In genomic region chr12:133080619-133081407, GRCh38 we compare ENCODE assay signal across 8 cellular contexts. TPM values are rescaled to one million over a fixed set of nuclear protein-coding genes. Genes with fewer than 3 reads are reported as not detected.
DNase-seq lines count a peak whose midpoint lies in the region; ATAC-seq, FAIRE-seq and TF ChIP-seq lines count a peak whose summit lies in the region.

ZNF140 (plus strand) TSS chr12:133080923; CDS start chr12:133081321, 398 bp downstream.

- H3K79me2 ChIP-seq in OCI-LY7 (ENCODE audit: insufficient read depth, low read depth, low read length), result peaks cover 9% of the 10 kb centered on the region; the same call in 1 of the 2 replicates

- CTCF ChIA-PET in OCI-LY7 (lab: Charles Lee; ENCODE audit: unreplicated experiment), result interaction anchor here (0.6 kb wide), 1 partner anchor 481 kb away, joined by 4 read pairs; no protein-coding TSS in a partner anchor

- H3K9me3 ChIP-seq in OCI-LY7 (ENCODE audit: low read length) (peaks cover 65% of the 10 kb centered on the region), esophagus squamous epithelium (peaks cover 5 to 78% (median 72%) of the 10 kb centered on the region in 3 donors)

- TF ChIP-seq POLR2A in esophagus squamous epithelium (IDR thresholded peaks at IDR 0.05), result peak in 3 of 4 donors; percentile 13 to 60 (median 49)

- H4K20me1 ChIP-seq in OCI-LY7 (ENCODE audit: insufficient read depth, low read length), result no peaks in the 10 kb centered on the region

- BruUV-seq in OCI-LY7 (replicated peaks; lab: Mats Ljungman, UMichigan), result no TSS peak

- H3K4me2 ChIP-seq in OCI-LY7 (ENCODE audit: low read length), result peak within 1 kb of the TSS; percentile 90

- peaks cover 15% of the 10 kb centered on the region for H3K4me1 ChIP-seq in OCI-LY7 (ENCODE audit: insufficient read depth, low read length, poor library complexity, severe bottlenecking)
- peaks cover 4 to 14% (median 6%) of the 10 kb centered on the region in 3 donors for H3K4me1 ChIP-seq in esophagus squamous epithelium

- H2AFZ ChIP-seq in OCI-LY7 (ENCODE audit: low read length), result peak within 1 kb of the TSS; percentile 100

- peaks cover 43% of the 10 kb centered on the region for H3K36me3 ChIP-seq in OCI-LY7 (ENCODE audit: insufficient read depth, low read length)
- peaks cover 17 to 43% (median 18%) of the 10 kb centered on the region in 3 donors for H3K36me3 ChIP-seq in esophagus squamous epithelium

- peak within 1 kb of the TSS; percentile 86 for H3K4me3 ChIP-seq in OCI-LY7 (ENCODE audit: low read depth, low read length, poor library complexity, severe bottlenecking)
- peak within 1 kb of the TSS; percentile 76 to 97 (median 90) for H3K4me3 ChIP-seq in esophagus squamous epithelium

- DNase-seq in DMS 273 treated with DMSO at 0.1 percent for 48 hours (lab: John Stamatoyannopoulos, UW), result peak; percentile 88
- peak; percentile 79 for DNase-seq in HTR-8/SVneo (ENCODE audit: insufficient read length, low spot score)
- DNase-seq in OCI-LY7 (ENCODE audit: low spot score), result peak; percentile 98
- DNase-seq in activated T-cell treated with anti-CD3 and anti-CD28 coated beads, Interleukin-2, amount 50 U/mL, for 48 hours, result peak; percentile 94 to 96
- peak; percentile 90 for DNase-seq in esophagus squamous epithelium (lab: John Stamatoyannopoulos, UW)
- DNase-seq in myocyte (ENCODE audit: low read depth), result peak; percentile 98
- DNase-seq in stimulated activated CD8-positive, alpha-beta memory T cell treated with anti-CD3 and anti-CD28 coated beads, Interleukin-7, amount 100 ng/mL, for 48 hours (ENCODE audit: extremely low read depth in 1 of 2, low read depth in 1 of 2), result peak; percentile 85 to 91

- ATAC-seq in GM21367 (IDR thresholded peaks at IDR 0.05; ENCODE audit: unreplicated experiment), result peak; percentile 66

- 0 to 2% methylated on average over 16 to 22 of the region's 60 CpGs for WGBS in esophagus squamous epithelium, 2 donors

- TF ChIP-seq CTCF in OCI-LY7 (conservative IDR thresholded peaks at IDR 0.05; ENCODE audit: low read length) (0 out of 2 replicates have a peak, but pooled peaks have one; percentile 35), esophagus squamous epithelium (IDR thresholded peaks at IDR 0.05) (peak in 4 of 6 experiments; percentile 23 to 55 (median 44))

- FAIRE-seq in HTR-8/SVneo (lab: Jason Lieb, UNC), result no peak

- no peaks in the 10 kb centered on the region for H3K9me2 ChIP-seq in OCI-LY7 (ENCODE audit: insufficient read depth, low read length)

- peak within 1 kb of the TSS; percentile 87 for H3K27ac ChIP-seq in OCI-LY7 (ENCODE audit: low read depth, low read length, poor library complexity, severe bottlenecking)
- peak within 1 kb of the TSS; percentile 97 to 99 (median 98) for H3K27ac ChIP-seq in esophagus squamous epithelium

- POLR2A ChIA-PET in OCI-LY7 (lab: Charles Lee), result interaction anchor here (0.6 to 1.4 kb wide), 3 partner anchors 94 to 122 kb away, joined by 3 to 4 read pairs (median 4); partner anchors contain the start of gene ZNF26

- no peaks in the 10 kb centered on the region for H3K27me3 ChIP-seq in esophagus squamous epithelium

- intact Hi-C loops in OCI-LY7 (cut with micrococcal nuclease; ENCODE audit: unreplicated experiment) (loop anchor here (1.0 kb wide), 5 partner anchors 44 to 125 kb away; partner anchors contain the start of genes ZNF10, ZNF26, ZNF268 and ZNF605), esophagus squamous epithelium (cut with DNase I) (no loop called here)

RNA-seq across cellular contexts. Expression of gene ZNF140, which starts in this region (rescaled TPM):
- 13.4 and 16.3 TPM in 2 replicates for total RNA-seq in OCI-LY7 (2014; rRNA removed; shearing (Covaris generic))
- 13.1 and 15.7 TPM in 2 replicates for total RNA-seq in OCI-LY7 (2022)
- total RNA-seq in esophagus squamous epithelium, result 10 to 100 TPM in 2 of 4 donors, 1 to 10 TPM in 2; 3.9 to 17.5 (median 8.7) TPM
- 15.1 and 19.4 TPM in 2 replicates for total RNA-seq in myocyte
- 11.1 TPM for polyA plus RNA-seq in myocyte (2012)

Comparison
In these comparisons a context has a peak if more than half of its experiments do, and no peak if none do; other contexts are left out.
1. Peak in every context shown above with its lines: DNase-seq, ATAC-seq, H3K4me3 ChIP-seq and H3K27ac ChIP-seq.